ENCODE assay signal across 8 cellular contexts in genomic region chr5:93899026-93899600, GRCh38.
DNase-seq lines count a peak whose midpoint lies in the region; ATAC-seq and TF ChIP-seq lines count a peak whose summit lies in the region.

No MANE protein-coding gene starts in this region.

- H3K4me3 ChIP-seq in Karpas-422 (ENCODE audit: low read length) (no peak overlapping the region), fibroblast of mammary gland (ENCODE audit: control insufficient read depth, low read depth, low read length) (no peak overlapping the region)

- no peak overlapping the region for H3K9ac ChIP-seq in Karpas-422 (ENCODE audit: low read length)

- no peaks in the 10 kb centered on the region for H3K4me1 ChIP-seq in Karpas-422 (ENCODE audit: low read length)

- H3K27me3 ChIP-seq in Karpas-422 (ENCODE audit: low read length) = no peaks in the 10 kb centered on the region

- no peak overlapping the region for H3K4me2 ChIP-seq in Karpas-422 (ENCODE audit: low read depth, low read length, poor library complexity, severe bottlenecking)

- no peaks in the 10 kb centered on the region; the same call in 1 of the 2 replicates for H4K20me1 ChIP-seq in Karpas-422 (ENCODE audit: insufficient read depth, low read depth, low read length)

- H3K36me3 ChIP-seq in Karpas-422 (ENCODE audit: insufficient read depth, low read length) = no peaks in the 10 kb centered on the region

- TF ChIP-seq CTCF in fibroblast of mammary gland (conservative IDR thresholded peaks at IDR 0.05; ENCODE audit: control insufficient read depth, insufficient read depth, low read depth, low read length) = peak; percentile 41

- no peak overlapping the region for H2AFZ ChIP-seq in Karpas-422 (ENCODE audit: low read length)

- H3K9me2 ChIP-seq in Karpas-422 (replicated peaks; ENCODE audit: insufficient read depth, low read length) = no peaks in the 10 kb centered on the region

- H3K27ac ChIP-seq in Karpas-422 (ENCODE audit: low read length) = no peak overlapping the region

- ATAC-seq in GM21390 (IDR thresholded peaks at IDR 0.05; ENCODE audit: unreplicated experiment) = peak; percentile 80

- DNase-seq in DMS53 treated with DMSO at 0.1 percent for 48 hours (lab: John Stamatoyannopoulos, UW; ENCODE audit: unreplicated experiment) = peak; percentile 33
- DNase-seq in Karpas-422 = peak; percentile 63
- peak; percentile 11 for DNase-seq in fibroblast of mammary gland (ENCODE audit: low read depth)
- no peak for DNase-seq in activated CD8-positive, alpha-beta memory T cell treated with anti-CD3 and anti-CD28 coated beads, Interleukin-2, amount 50 U/mL, for 4 hours
- no peak for DNase-seq in HuH-7.5 (ENCODE audit: low spot score)
- DNase-seq in pons (ENCODE audit: low spot score) = no peak
- DNase-seq in NCI-H345 treated with DMSO at 0.1 percent for 48 hours (lab: John Stamatoyannopoulos, UW; ENCODE audit: unreplicated experiment) = no peak

- no peaks in the 10 kb centered on the region for H3K79me2 ChIP-seq in Karpas-422 (ENCODE audit: low read length)

- H3K9me3 ChIP-seq in Karpas-422 (ENCODE audit: low read length) = no peaks in the 10 kb centered on the region

Comparison
In these comparisons a context has a peak if more than half of its experiments do, and no peak if none do; other contexts are left out.
1. DNase-seq: peak in DMS53 treated with DMSO at 0.1 percent for 48 hours (single experiment), Karpas-422 (single experiment) and fibroblast of mammary gland (single experiment); none in activated CD8-positive, alpha-beta memory T cell treated with anti-CD3 and anti-CD28 coated beads, Interleukin-2, amount 50 U/mL, for 4 hours (single experiment), HuH-7.5 (single experiment), pons (single experiment) and NCI-H345 treated with DMSO at 0.1 percent for 48 hours (single experiment).